ENCODE assay signal across 16 cellular contexts in genomic region chr2:39424951-39425350, GRCh38. TPM values are rescaled to one million over a fixed set of nuclear protein-coding genes. Genes with fewer than 3 reads are reported as not detected.
DNase-seq lines count a peak whose midpoint lies in the region; ATAC-seq, FAIRE-seq and TF ChIP-seq lines count a peak whose summit lies in the region.
"Had no signal": no experiment of that assay in that cellular context is flagged by ENCODE, and none has a peak within 500 bp of the region (broad histone marks: within the 10 kb centered on the region; RNA-seq: fewer than 3 reads in every experiment).

No MANE protein-coding gene starts in this region.

- H3K4me1 Mint-ChIP-seq in H9: peaks cover 41 to 46% of the 10 kb centered on the region in 2 experiments

- H2BK5ac ChIP-seq in H9 (ENCODE audit: insufficient read length, low read length): no peak overlapping the region

- no peak overlapping the region for H4K8ac ChIP-seq in H9 (replicated peaks; ENCODE audit: insufficient read length, low read depth, low read length)

- H3F3A ChIP-seq in Loucy (ENCODE audit: low read depth): peaks cover 4% of the 10 kb centered on the region; the same call in 1 of the 2 replicates

- H2BK12ac ChIP-seq in H9 (ENCODE audit: insufficient read length, low read depth, low read length): no peak overlapping the region

- ATAC-seq in K562: no peak
- no peak for ATAC-seq in psoas muscle

- peaks cover 0 to 6% (median 0%) of the 10 kb centered on the region in 3 experiments; a peak in 4 of 7 replicates for H3K36me3 Mint-ChIP-seq in H9 (ENCODE audit: insufficient read depth in 1 of 3, low read depth in 3 of 3)

- no peak overlapping the region for H3K4me3 Mint-ChIP-seq in H9

- DNase-seq in H9 (no peak), K562 (ENCODE audit: extremely low read depth in 1 of 4, low spot score in 3 of 4) (no peak), psoas muscle (no peak), mesenteric fat pad (ENCODE audit: low spot score) (no peak), cardiac septum (ENCODE audit: low spot score) (no peak), GM19239 (ENCODE audit: insufficient read length, low spot score) (no peak)
- DNase-seq: DMS 273 treated with DMSO at 0.1 percent for 48 hours, MG63, NCI-H1092 treated with DMSO at 0.1 percent for 48 hours, NCI-H1694 treated with DMSO at 0.1 percent for 48 hours, NCI-H748 treated with DMSO at 0.1 percent for 48 hours, SIG-M5 had no signal

- H3K4me3 ChIP-seq in Loucy (ENCODE audit: low read length, poor library complexity, severe bottlenecking) (peak overlapping the region; percentile 9), K562 (no peak overlapping the region), psoas muscle (no peak overlapping the region)
- H3K4me3 ChIP-seq: BLaER1 treated with 17β-estradiol and CSF1 and Interleukin-3, amounts not matched to agents 10 nM and 100 nM; HAP-1; MG63 had no signal

- peaks cover 10% of the 10 kb centered on the region for H3K4me1 ChIP-seq in H9 (ENCODE audit: insufficient read depth, low read length)
- H3K4me1 ChIP-seq in Loucy (ENCODE audit: insufficient read depth, low read length, poor library complexity, severe bottlenecking): peaks cover 43% of the 10 kb centered on the region
- H3K4me1 ChIP-seq in K562 (replicated peaks in 1 of 2; ENCODE audit: control insufficient read depth in 2 of 2, insufficient read depth in 2 of 2, low read length in 2 of 2): peaks cover 6 to 26% of the 10 kb centered on the region in 2 experiments; a peak in 4 of 5 replicates
- H3K4me1 ChIP-seq in psoas muscle: peaks cover 83% of the 10 kb centered on the region

- WGBS in H9 (ENCODE audit: extremely low coverage, insufficient read length, low lambda C conversion rate): no CpG with 5 or more reads among the region's 1 CpG
- WGBS in K562 (ENCODE audit: insufficient coverage, low coverage, missing lambda C conversion rate): 44% methylated on average over 1 of the region's 1 CpG
- 94 to 97% (median 97%) methylated on average over 1 of the region's 1 CpG for WGBS in psoas muscle, 3 donors

- no peaks in the 10 kb centered on the region for H3K9me2 ChIP-seq in Loucy (replicated peaks; ENCODE audit: low read depth, low read length)

- H3T11ph ChIP-seq in H9 (ENCODE audit: low read length): no peak overlapping the region

- no peak overlapping the region for H3K14ac ChIP-seq in H9 (ENCODE audit: insufficient read depth, low read length)

- H3K79me1 ChIP-seq in H9 (ENCODE audit: insufficient read depth, low read depth, low read length, poor library complexity, severe bottlenecking): no peaks in the 10 kb centered on the region

- TF ChIP-seq POLR2A in K562 (conservative IDR thresholded peaks at IDR 0.05): no peak

- no peaks in the 10 kb centered on the region for H4K20me1 ChIP-seq in H9 (ENCODE audit: control insufficient read depth, insufficient read depth, insufficient read length)
- H4K20me1 ChIP-seq in Loucy (ENCODE audit: insufficient read depth, low read length, poor library complexity, severe bottlenecking): peaks cover 7% of the 10 kb centered on the region
- H4K20me1 ChIP-seq in K562 (replicated peaks; ENCODE audit: control insufficient read depth, insufficient read depth, low read length): peaks cover 8% of the 10 kb centered on the region

- FAIRE-seq in K562 (lab: Jason Lieb, UNC) (no peak), GM19239 (lab: Jason Lieb, UNC) (no peak)
- FAIRE-seq: RCC 7860 had no signal

- no peaks in the 10 kb centered on the region; a peak in 1 of 5 replicates for H3K9me3 Mint-ChIP-seq in H9

- intact Hi-C loops in K562 (cut with micrococcal nuclease): no loop called here
- intact Hi-C loops in psoas muscle (cut with DNase I): no loop called here
- intact Hi-C loops in cardiac septum (cut with DNase I): no loop called here

- H2AK5ac ChIP-seq in H9 (ENCODE audit: insufficient read length, low read length): no peak overlapping the region

- in situ Hi-C loops in K562 (cut with MboI): no loop called here

- H3K23me2 ChIP-seq in H9 (ENCODE audit: insufficient read length, low read depth, low read length, poor library complexity, severe bottlenecking): no peaks in the 10 kb centered on the region

- no peaks in the 10 kb centered on the region for H3K27me3 Mint-ChIP-seq in H9 (ENCODE audit: low read depth)

- no peak overlapping the region for H2BK20ac ChIP-seq in H9 (ENCODE audit: low read depth, low read length, poor library complexity, severe bottlenecking)

- H3K79me2 ChIP-seq in H9 (ENCODE audit: insufficient read depth, low read length) (peaks cover 33% of the 10 kb centered on the region), Loucy (ENCODE audit: insufficient read depth, low read length) (peaks cover 88% of the 10 kb centered on the region), K562 (ENCODE audit: control insufficient read depth, insufficient read depth, low read length) (peaks cover 99% of the 10 kb centered on the region)

- POLR2A ChIA-PET in K562 (lab: Yijun Ruan, JAX): no interaction called here

- H3K23ac ChIP-seq in H9 (ENCODE audit: insufficient read length, low read depth, low read length): no peak overlapping the region

- H3K9me3 ChIP-seq in H9 (ENCODE audit: control insufficient read depth, low read depth, low read length) (no peaks in the 10 kb centered on the region), Loucy (ENCODE audit: insufficient read depth, low read depth, low read length) (no peaks in the 10 kb centered on the region), K562 (replicated peaks; ENCODE audit: control insufficient read depth, insufficient read depth, low read depth, low read length) (no peaks in the 10 kb centered on the region), psoas muscle (no peaks in the 10 kb centered on the region)
- H3K9me3 ChIP-seq: HAP-1, MG63 had no signal

- no TSS peak for BruUV-seq in K562 (replicated peaks; lab: Mats Ljungman, UMichigan)

- no peak overlapping the region for H2AFZ ChIP-seq in H9 (ENCODE audit: low read length)
- no peak overlapping the region for H2AFZ ChIP-seq in Loucy (ENCODE audit: low read length)
- no peak overlapping the region for H2AFZ ChIP-seq in K562 (ENCODE audit: low read depth, low read length)

- TF ChIP-seq EP300 in K562 (IDR thresholded peaks at IDR 0.05; ENCODE audit: low read length): no peak

- no peak overlapping the region for H3K4ac ChIP-seq in H9 (ENCODE audit: low read depth, low read length)

- no peak overlapping the region for H2BK120ac ChIP-seq in H9 (ENCODE audit: low read depth, low read length, poor library complexity, severe bottlenecking)

- no peak overlapping the region for H3K56ac ChIP-seq in H9 (ENCODE audit: insufficient read length, low read depth, low read length)

- H3K27ac ChIP-seq in H9 (ENCODE audit: insufficient read length, low read depth, low read length): peak overlapping the region; percentile 32
- peak overlapping the region; percentile 61; the same call in 1 of the 3 replicates for H3K27ac ChIP-seq in K562 (ENCODE audit: extremely low read depth, low read depth, low read length)
- peak overlapping the region; percentile 42 for H3K27ac ChIP-seq in psoas muscle

- H3K36me3 ChIP-seq in Loucy (ENCODE audit: insufficient read depth, low read length) (no peaks in the 10 kb centered on the region), K562 (ENCODE audit: control insufficient read depth, insufficient read depth, low read length) (no peaks in the 10 kb centered on the region; the same call in 2 of the 3 replicates), psoas muscle (ENCODE audit: insufficient read depth in 1 of 2, low read depth in 1 of 2) (no peaks in the 10 kb centered on the region)
- H3K36me3 ChIP-seq: HAP-1, MG63 had no signal

- TF ChIP-seq RAD21 in K562 (CRISPR knock-in tag; conservative IDR thresholded peaks at IDR 0.05 in 1 of 2, IDR thresholded peaks at IDR 0.05 in 1 of 2): no peak

- H3K27me3 ChIP-seq in H9 (ENCODE audit: insufficient read depth, low read length) (no peaks in the 10 kb centered on the region), Loucy (ENCODE audit: insufficient read depth, low read length, poor library complexity, severe bottlenecking) (no peaks in the 10 kb centered on the region), K562 (ENCODE audit: control insufficient read depth in 2 of 2, insufficient read depth in 2 of 2, low read length in 2 of 2) (no peaks in the 10 kb centered on the region), psoas muscle (ENCODE audit: insufficient read depth in 3 of 3, low read length in 2 of 3) (no peaks in the 10 kb centered on the region)
- H3K27me3 ChIP-seq: BLaER1 treated with 17β-estradiol and CSF1 and Interleukin-3, amounts not matched to agents 10 nM and 100 nM; MG63 had no signal

- H3K9ac ChIP-seq in H9 (ENCODE audit: extremely low read depth, insufficient read length, low read length) (no peak overlapping the region), Loucy (ENCODE audit: low read depth, low read length, poor library complexity, severe bottlenecking) (no peak overlapping the region), K562 (ENCODE audit: insufficient read depth in 1 of 2, low read depth in 2 of 2, low read length in 2 of 2) (no peak overlapping the region)

- CTCF ChIA-PET in K562 (lab: Yijun Ruan, JAX; ENCODE audit: low intra/inter-chr PET ratio): no interaction called here

- H3K9me1 ChIP-seq in K562 (ENCODE audit: control insufficient read depth, insufficient read depth, low read length): no peaks in the 10 kb centered on the region

- H3K18ac ChIP-seq in H9 (ENCODE audit: insufficient read length, low read depth, low read length): no peak overlapping the region

- H4K5ac ChIP-seq in H9 (ENCODE audit: insufficient read length, low read depth, low read length): no peak overlapping the region

- H3K4me2 ChIP-seq in H9 (ENCODE audit: insufficient read depth, insufficient read length, low read length) (no peak overlapping the region), Loucy (ENCODE audit: low read depth, low read length, poor library complexity, severe bottlenecking) (peak overlapping the region; percentile 14), K562 (ENCODE audit: insufficient read depth, low read length) (peak overlapping the region; percentile 40; the same call in 1 of the 2 replicates)

- H3K27ac Mint-ChIP-seq in H9: peak overlapping the region in 1 of 3 experiments; percentile 19; a peak in 1 of 7 replicates

- no peak overlapping the region for H4K91ac ChIP-seq in H9 (ENCODE audit: insufficient read length, low read depth, low read length)

- TF ChIP-seq CTCF in H9 (conservative IDR thresholded peaks at IDR 0.05): no peak
- no peak for TF ChIP-seq CTCF in Loucy (conservative IDR thresholded peaks at IDR 0.05; ENCODE audit: low read length)
- no peak for TF ChIP-seq CTCF in K562 (IDR thresholded peaks at IDR 0.05 in 2 of 3, conservative IDR thresholded peaks at IDR 0.05 in 1 of 3; ENCODE audit: insufficient read depth in 2 of 3, low read depth in 1 of 3, low read length in 3 of 3)
- no peak for TF ChIP-seq CTCF in psoas muscle (IDR thresholded peaks at IDR 0.05)

- H2BK15ac ChIP-seq in H9 (ENCODE audit: low read depth, low read length): no peak overlapping the region

RNA-seq across cellular contexts. Expression of gene MAP4K3, which starts 12.1 kb away (rescaled TPM):
- total RNA-seq in H9 (2021): 34.6 and 37.9 TPM in 2 replicates
- 73.1 and 225 TPM in 2 replicates for total RNA-seq in K562 (2011; cell fraction: chromatin; rRNA removed; ENCODE audit: low replicate concordance)
- total RNA-seq in K562 (2011; cell fraction: nucleolus; rRNA removed): 23.2 and 29.0 TPM in 2 replicates
- 73.0 and 112 TPM in 2 replicates for total RNA-seq in K562 (2011; cell fraction: nucleoplasm; rRNA removed)
- total RNA-seq in K562 (2014; rRNA removed): 22.6 and 24.4 TPM in 2 replicates
- 27.8 and 30.0 TPM in 2 replicates for total RNA-seq in K562 (2014; rRNA removed; fragmentation: Illumina TruSeq; extraction: Trizol)
- total RNA-seq in K562 (2015; rRNA removed; fragmentation: Illumina TruSeq; extraction: Trizol): 22.1 and 27.0 TPM in 2 replicates
- 16.9 and 22.2 TPM in 2 replicates for total RNA-seq in K562 (2021)
- polyA plus RNA-seq in K562 (2011; rRNA removed): 16.6 and 18.0 TPM in 2 replicates
- polyA plus RNA-seq in K562 (2011; cell fraction: cytosol; rRNA removed): 1.5 and 4.2 TPM in 2 replicates
- polyA plus RNA-seq in K562 (2011; cell fraction: nucleus; rRNA removed): 22.8 and 28.7 TPM in 2 replicates
- 8.7 and 10.2 TPM in 2 replicates for polyA plus RNA-seq in K562 (2012)
- polyA plus RNA-seq in K562 (2014; fragmentation: Illumina TruSeq; extraction: Trizol): 10.6 and 13.4 TPM in 2 replicates
- polyA plus RNA-seq in K562 (2014; fragmentation: Nextera tagmentation; extraction: Ambion mirVana): 1 to 10 TPM; 3.1 to 4.4 TPM
- polyA plus RNA-seq in K562 (2014; rRNA removed): 8.2 and 11.7 TPM in 2 replicates
- 40.5 and 51.3 TPM in 2 replicates for polyA minus RNA-seq in K562 (2011; rRNA and poly(A)+ RNA removed)
- 6.9 and 14.5 TPM in 2 replicates for polyA minus RNA-seq in K562 (2011; cell fraction: cytosol; rRNA and poly(A)+ RNA removed)
- polyA minus RNA-seq in K562 (2011; cell fraction: nucleus; rRNA and poly(A)+ RNA removed): 48.7 and 81.2 TPM in 2 replicates
- total RNA-seq in psoas muscle: 10 to 100 TPM; 31.0 to 47.7 (median 37.4) TPM
- 10 to 100 TPM in 2 of 3 donors, 1 to 10 TPM in 1; 8.4 to 23.8 (median 15.4) TPM for polyA plus RNA-seq in psoas muscle
- total RNA-seq in mesenteric fat pad: 50.1 TPM
- total RNA-seq in cardiac septum: 40.0 TPM
